In genomic region chr18:78629426-78629825, GRCh38 we compare ENCODE assay signal across 24 cellular contexts.
DNase-seq lines count a peak whose midpoint lies in the region; ATAC-seq and TF ChIP-seq lines count a peak whose summit lies in the region.
"Had no signal": no experiment of that assay in that cellular context is flagged by ENCODE, and none has a peak within 500 bp of the region (broad histone marks: within the 10 kb centered on the region; RNA-seq: fewer than 3 reads in every experiment).

No MANE protein-coding gene starts in this region.

- H2AFZ ChIP-seq in neuronal stem cell (ENCODE audit: low read length): no peak overlapping the region
- H2AFZ ChIP-seq: GM23248 had no signal

- H3K23ac ChIP-seq in neuronal stem cell (ENCODE audit: low read depth, low read length, poor library complexity): peak overlapping the region; percentile 57

- DNase-seq in cardiac septum (ENCODE audit: low spot score): peak; percentile 60
- no peak for DNase-seq in left ventricle myocardium superior
- DNase-seq in neuronal stem cell (ENCODE audit: low spot score): no peak
- DNase-seq in mesothelial cell of epicardium (ENCODE audit: low spot score in 2 of 2, unreplicated experiment in 2 of 2): no peak
- no peak for DNase-seq in colonic mucosa
- no peak for DNase-seq in tibial nerve (ENCODE audit: low spot score in 2 of 2)
- DNase-seq: 8988T; ACHN; AML-193; BE2C; CD4-positive, alpha-beta T cell; CD8-positive, alpha-beta memory T cell; DMS 273 treated with DMSO at 0.1 percent for 48 hours; DMS79; EL; GDM1; GM23248; H7; HCEC 1CT had no signal

- H3K9me3 ChIP-seq in neuronal stem cell (replicated peaks in 1 of 2; ENCODE audit: control insufficient read depth in 2 of 2, insufficient read depth in 1 of 2, low read depth in 1 of 2, low read length in 2 of 2): peaks cover 0 to 5% of the 10 kb centered on the region in 2 donors
- no peaks in the 10 kb centered on the region for H3K9me3 ChIP-seq in colonic mucosa
- H3K9me3 ChIP-seq in tibial nerve: peaks cover 0 to 15% (median 0%) of the 10 kb centered on the region in 4 donors
- H3K9me3 ChIP-seq: A549, BE2C had no signal

- H3K36me3 ChIP-seq in neuronal stem cell (replicated peaks in 1 of 2; ENCODE audit: control insufficient read depth in 2 of 2, insufficient read depth in 2 of 2, low read length in 2 of 2) (no peaks in the 10 kb centered on the region), colonic mucosa (no peaks in the 10 kb centered on the region), tibial nerve (no peaks in the 10 kb centered on the region)
- H3K36me3 ChIP-seq: BE2C; BLaER1 treated with 17β-estradiol and CSF1 and Interleukin-3, amounts not matched to agents 10 nM and 100 nM had no signal

- intact Hi-C loops in cardiac septum (cut with DNase I): no loop called here
- intact Hi-C loops in left ventricle myocardium superior (cut with micrococcal nuclease): no loop called here
- intact Hi-C loops in colonic mucosa (cut with DNase I): no loop called here

- no peak for ATAC-seq in left ventricle myocardium superior
- ATAC-seq in stimulated activated memory B cell treated with anti-CD40 and anti-IgM and Interleukin-4, amounts not matched to agents 10 μg/mL and 1 μg/mL and 100 μg/mL, for 72 hours: peak; percentile 8
- ATAC-seq: A549, GM12878 had no signal

- H2BK12ac ChIP-seq in neuronal stem cell (ENCODE audit: low read length): no peak overlapping the region

- H3K4me1 Mint-ChIP-seq in stimulated activated memory B cell treated with anti-CD40 and anti-IgM and Interleukin-4, amounts not matched to agents 10 μg/mL and 1 μg/mL and 100 μg/mL, for 72 hours: peaks cover 21% of the 10 kb centered on the region
- H3K4me1 Mint-ChIP-seq in mesothelial cell of epicardium: no peaks in the 10 kb centered on the region

- H3K27me3 ChIP-seq in neuronal stem cell (ENCODE audit: control insufficient read depth in 3 of 3, insufficient read depth in 3 of 3, low read depth in 1 of 3, low read length in 3 of 3): no peaks in the 10 kb centered on the region
- no peaks in the 10 kb centered on the region for H3K27me3 ChIP-seq in colonic mucosa
- H3K27me3 ChIP-seq in tibial nerve: no peaks in the 10 kb centered on the region

- H3K18ac ChIP-seq in neuronal stem cell (ENCODE audit: low read length): no peak overlapping the region

- peak overlapping the region; percentile 12 for H2BK15ac ChIP-seq in neuronal stem cell (ENCODE audit: low read length)

- H4K8ac ChIP-seq in neuronal stem cell (ENCODE audit: low read depth, low read length): no peak overlapping the region

- peaks cover 0 to 8% of the 10 kb centered on the region in 2 donors for H3K4me1 ChIP-seq in neuronal stem cell (ENCODE audit: control insufficient read depth in 2 of 2, insufficient read depth in 1 of 2, low read depth in 1 of 2, low read length in 2 of 2)
- H3K4me1 ChIP-seq in colonic mucosa: no peaks in the 10 kb centered on the region
- H3K4me1 ChIP-seq in tibial nerve: no peaks in the 10 kb centered on the region
- H3K4me1 ChIP-seq: A549, BE2C had no signal

- H3K4me3 Mint-ChIP-seq in stimulated activated memory B cell treated with anti-CD40 and anti-IgM and Interleukin-4, amounts not matched to agents 10 μg/mL and 1 μg/mL and 100 μg/mL, for 72 hours: no peak overlapping the region
- no peak overlapping the region for H3K4me3 Mint-ChIP-seq in mesothelial cell of epicardium
- H3K4me3 Mint-ChIP-seq: CD14-positive monocyte; CD4-positive, alpha-beta T cell; CD8-positive, alpha-beta memory T cell had no signal

- peak overlapping the region in 1 of 2 donors; percentile 69 for H3K4me3 ChIP-seq in neuronal stem cell (ENCODE audit: low read length in 2 of 2)
- H3K4me3 ChIP-seq in colonic mucosa: no peak overlapping the region
- H3K4me3 ChIP-seq in tibial nerve: no peak overlapping the region
- H3K4me3 ChIP-seq: A549; BLaER1 treated with 17β-estradiol and CSF1 and Interleukin-3, amounts not matched to agents 10 nM and 100 nM; GM12878; GM23248 had no signal

- peaks cover 4% of the 10 kb centered on the region for H3K9me3 Mint-ChIP-seq in stimulated activated memory B cell treated with anti-CD40 and anti-IgM and Interleukin-4, amounts not matched to agents 10 μg/mL and 1 μg/mL and 100 μg/mL, for 72 hours
- peaks cover 4% of the 10 kb centered on the region for H3K9me3 Mint-ChIP-seq in mesothelial cell of epicardium

- peaks cover 3% of the 10 kb centered on the region for H3K79me1 ChIP-seq in neuronal stem cell (ENCODE audit: low read depth, low read length)

- no peak overlapping the region for H3K14ac ChIP-seq in neuronal stem cell (ENCODE audit: low read length)

- TF ChIP-seq CTCF in mesothelial cell of epicardium (IDR thresholded peaks at IDR 0.05; ENCODE audit: unreplicated experiment) (no peak), colonic mucosa (IDR thresholded peaks at IDR 0.05) (no peak), tibial nerve (IDR thresholded peaks at IDR 0.05) (no peak)

- H2AK5ac ChIP-seq in neuronal stem cell (ENCODE audit: low read depth, low read length): peak overlapping the region; percentile 70

- WGBS in neuronal stem cell (ENCODE audit: extremely low coverage in 2 of 2, insufficient read length in 2 of 2, insufficient replicate concordance in 1 of 2), 2 donors: no CpG with 5 or more reads among the region's 15 CpGs
- WGBS in tibial nerve, 2 donors: 92 to 93% methylated on average over 15 of the region's 15 CpGs

- no peak for TF ChIP-seq POLR2A in tibial nerve (IDR thresholded peaks at IDR 0.05)

- H4K91ac ChIP-seq in neuronal stem cell (ENCODE audit: low read depth, low read length, poor library complexity): no peak overlapping the region

- H3K36me3 Mint-ChIP-seq in stimulated activated memory B cell treated with anti-CD40 and anti-IgM and Interleukin-4, amounts not matched to agents 10 μg/mL and 1 μg/mL and 100 μg/mL, for 72 hours: no peaks in the 10 kb centered on the region
- no peaks in the 10 kb centered on the region for H3K36me3 Mint-ChIP-seq in mesothelial cell of epicardium
- H3K36me3 Mint-ChIP-seq: CD14-positive monocyte had no signal

- no peak overlapping the region for H3K4ac ChIP-seq in neuronal stem cell (ENCODE audit: low read length)

- no peak overlapping the region for H3K27ac Mint-ChIP-seq in stimulated activated memory B cell treated with anti-CD40 and anti-IgM and Interleukin-4, amounts not matched to agents 10 μg/mL and 1 μg/mL and 100 μg/mL, for 72 hours
- no peak overlapping the region for H3K27ac Mint-ChIP-seq in mesothelial cell of epicardium
- H3K27ac Mint-ChIP-seq: CD14-positive monocyte; CD4-positive, alpha-beta T cell; CD8-positive, alpha-beta memory T cell had no signal

- no peak overlapping the region for H2BK120ac ChIP-seq in neuronal stem cell (ENCODE audit: low read depth, low read length)

- H3K27ac ChIP-seq in neuronal stem cell (replicated peaks; ENCODE audit: low read length) (no peak overlapping the region), colonic mucosa (no peak overlapping the region), tibial nerve (no peak overlapping the region)
- H3K27ac ChIP-seq: A549, GM23248 had no signal

- H2BK5ac ChIP-seq in neuronal stem cell (ENCODE audit: low read length): no peak overlapping the region

- H3K4me2 ChIP-seq in neuronal stem cell (ENCODE audit: insufficient read depth, low read length, poor library complexity, severe bottlenecking): no peak overlapping the region
- H3K4me2 ChIP-seq: A549 had no signal

- H3K9ac ChIP-seq in neuronal stem cell (ENCODE audit: low read depth, low read length, poor library complexity) (no peak overlapping the region), colonic mucosa (ENCODE audit: low read depth in 2 of 2, low read length in 2 of 2) (no peak overlapping the region)
- H3K9ac ChIP-seq: BLaER1 treated with 17β-estradiol and CSF1 and Interleukin-3, amounts not matched to agents 10 nM and 100 nM; GM23248 had no signal

- TF ChIP-seq EP300 in tibial nerve (IDR thresholded peaks at IDR 0.05): no peak

- peaks cover 8% of the 10 kb centered on the region for H3K27me3 Mint-ChIP-seq in stimulated activated memory B cell treated with anti-CD40 and anti-IgM and Interleukin-4, amounts not matched to agents 10 μg/mL and 1 μg/mL and 100 μg/mL, for 72 hours
- peaks cover 11% of the 10 kb centered on the region for H3K27me3 Mint-ChIP-seq in mesothelial cell of epicardium (ENCODE audit: low read depth)
